27 cellular contexts compared by ENCODE assay signal in genomic region chr7:79405368-79405767, GRCh38. TPM values are rescaled to one million over a fixed set of nuclear protein-coding genes. Genes with fewer than 3 reads are reported as not detected.
A peak's percentile ranks its signal among the peaks of the same experiment; 100 is the strongest.
DNase-seq lines count a peak whose midpoint lies in the region; ATAC-seq, FAIRE-seq and TF ChIP-seq lines count a peak whose summit lies in the region.
"Had no signal": no experiment of that assay in that cellular context is flagged by ENCODE, and none has a peak within 500 bp of the region (broad histone marks: within the 10 kb centered on the region; RNA-seq: fewer than 3 reads in every experiment).

No MANE protein-coding gene starts in this region.

- TF ChIP-seq EP300 in HepG2 (IDR thresholded peaks at IDR 0.05; ENCODE audit: low read depth in 2 of 2, low read length in 2 of 2) (0 out of 4 replicates have a peak, but pooled peaks of 1 of the 2 experiments have one; percentile 26), HepG2 (CRISPR knock-in tag; IDR thresholded peaks at IDR 0.05; ENCODE audit: borderline replicate concordance) (no peak)

- no TSS peak for BruUV-seq in HepG2 (replicated peaks; lab: Mats Ljungman, UMichigan)

- peak; percentile 69; the same call in 2 of the 3 replicates for ATAC-seq in HepG2
- ATAC-seq in GM21786 (IDR thresholded peaks at IDR 0.05; ENCODE audit: unreplicated experiment) = no peak
- ATAC-seq: A549; CD8-positive, alpha-beta T cell; GM12878 had no signal

- no peak overlapping the region for H3K4me3 ChIP-seq in HepG2 (replicated peaks in 1 of 3; ENCODE audit: insufficient read depth in 1 of 3, low read depth in 2 of 3, low read length in 3 of 3)
- H3K4me3 ChIP-seq: A549; BLaER1 treated with 17β-estradiol and CSF1 and Interleukin-3, amounts not matched to agents 10 nM and 100 nM; GM12878 had no signal

- FAIRE-seq in islet of Langerhans (lab: Jason Lieb, UNC) = peak; percentile 78
- FAIRE-seq in HepG2 (lab: Jason Lieb, UNC) = no peak
- FAIRE-seq: A549, GM12878, GM12892, GM18507 had no signal

- H3K79me2 ChIP-seq in HepG2 (ENCODE audit: insufficient read depth, low read length) = no peaks in the 10 kb centered on the region

- POLR2A ChIA-PET in HepG2 (lab: Yijun Ruan, JAX) = interaction anchor here (1.0 kb wide), 1 partner anchor 47 kb away, joined by 3 read pairs; no protein-coding TSS in a partner anchor

- no peaks in the 10 kb centered on the region for H3K36me3 ChIP-seq in HepG2 (replicated peaks in 1 of 2; ENCODE audit: control insufficient read depth in 1 of 2, insufficient read depth in 2 of 2, low read length in 2 of 2)
- H3K36me3 ChIP-seq: BLaER1 treated with 17β-estradiol and CSF1 and Interleukin-3, amounts not matched to agents 10 nM and 100 nM had no signal

- TF ChIP-seq CTCF in HepG2 (CRISPR knock-in tag; IDR thresholded peaks at IDR 0.05) (no peak), nephron (IDR thresholded peaks at IDR 0.05; ENCODE audit: unreplicated experiment in 3 of 3) (no peak)

- H3K9me3 ChIP-seq in HepG2 (ENCODE audit: low read length) = no peaks in the 10 kb centered on the region
- H3K9me3 ChIP-seq: A549; BLaER1 treated with 17β-estradiol and CSF1 and Interleukin-3, amounts not matched to agents 10 nM and 100 nM had no signal

- in situ Hi-C loops in HepG2 (cut with HindIII; ENCODE audit: extremely low pct_ligation_motif_present, low pct_unique_long_range_greater_than_20kb) = loop anchor here (5.0 kb wide), 1 partner anchor 47 kb away; the partner anchor contains the start of gene MAGI2

- no peak overlapping the region for H3K4me2 ChIP-seq in HepG2 (ENCODE audit: low read depth, low read length)
- H3K4me2 ChIP-seq: A549; BLaER1 treated with 17β-estradiol and CSF1 and Interleukin-3, amounts not matched to agents 10 nM and 100 nM had no signal

- DNase-seq in DMS53 (lab: John Stamatoyannopoulos, UW) (peak; percentile 5), DMS53 treated with DMSO at 0.1 percent for 48 hours (lab: John Stamatoyannopoulos, UW; ENCODE audit: unreplicated experiment) (no peak), HepG2 (ENCODE audit: low spot score) (peak; percentile 45), NCI-H510A treated with DMSO at 0.1 percent for 48 hours (lab: John Stamatoyannopoulos, UW) (no peak), midbrain (lab: John Stamatoyannopoulos, UW) (no peak)
- DNase-seq: AML-193; CD4-positive, alpha-beta T cell; CD8-positive, alpha-beta T cell; COR-L47; DMS 273 treated with DMSO at 0.1 percent for 48 hours; DMS153; DMS79; DND-41; EL; GDM1 had no signal

- peaks cover 21% of the 10 kb centered on the region for H3K4me1 Mint-ChIP-seq in nephron
- H3K4me1 Mint-ChIP-seq: B cell had no signal

- TF ChIP-seq POLR2A in HepG2 (IDR thresholded peaks at IDR 0.05; ENCODE audit: insufficient read depth in 1 of 2, low read depth in 2 of 2, low read length in 2 of 2) = no peak

- no peak overlapping the region for H3K27ac ChIP-seq in HepG2 (ENCODE audit: extremely low read length, insufficient read depth, low read length)
- H3K27ac ChIP-seq: 22Rv1; A549; BLaER1 treated with 17β-estradiol and CSF1 and Interleukin-3, amounts not matched to agents 10 nM and 100 nM; C4-2B had no signal

- no peak for TF ChIP-seq RAD21 in HepG2 (CRISPR knock-in tag; IDR thresholded peaks at IDR 0.05)

- no peaks in the 10 kb centered on the region for H3K36me3 Mint-ChIP-seq in nephron (ENCODE audit: low read depth)
- H3K36me3 Mint-ChIP-seq: CD8-positive, alpha-beta T cell had no signal

- intact Hi-C loops in HepG2 (cut with micrococcal nuclease; ENCODE audit: unreplicated experiment) = no loop called here

- no peaks in the 10 kb centered on the region for H4K20me1 ChIP-seq in HepG2 (ENCODE audit: insufficient read depth, low read length)
- H4K20me1 ChIP-seq: BLaER1 treated with 17β-estradiol and CSF1 and Interleukin-3, amounts not matched to agents 10 nM and 100 nM had no signal

- H3K27me3 Mint-ChIP-seq in nephron (ENCODE audit: low read depth) = no peaks in the 10 kb centered on the region
- H3K27me3 Mint-ChIP-seq: B cell; CD4-positive, alpha-beta T cell had no signal

- no peak overlapping the region for H2AFZ ChIP-seq in HepG2 (ENCODE audit: low read length)

- H3K4me3 Mint-ChIP-seq in nephron = no peak overlapping the region
- H3K4me3 Mint-ChIP-seq: B cell; CD4-positive, alpha-beta T cell; CD8-positive, alpha-beta T cell had no signal

- H3K27ac Mint-ChIP-seq in nephron = peak overlapping the region; percentile 30 to 75 (median 36)
- H3K27ac Mint-ChIP-seq: B cell; CD4-positive, alpha-beta T cell; CD8-positive, alpha-beta T cell had no signal

- H3K27me3 ChIP-seq in HepG2 (ENCODE audit: control insufficient read depth in 1 of 2, insufficient read depth in 2 of 2, low read length in 2 of 2) = no peaks in the 10 kb centered on the region
- H3K27me3 ChIP-seq: BLaER1 treated with 17β-estradiol and CSF1 and Interleukin-3, amounts not matched to agents 10 nM and 100 nM had no signal

- no peaks in the 10 kb centered on the region for H3K9me3 Mint-ChIP-seq in nephron
- H3K9me3 Mint-ChIP-seq: CD4-positive, alpha-beta T cell; CD8-positive, alpha-beta T cell had no signal

- peaks cover 35% of the 10 kb centered on the region for H3K4me1 ChIP-seq in HepG2 (ENCODE audit: insufficient read depth, low read length)
- H3K4me1 ChIP-seq: BLaER1 treated with 17β-estradiol and CSF1 and Interleukin-3, amounts not matched to agents 10 nM and 100 nM had no signal

- H3K9ac ChIP-seq in HepG2 (ENCODE audit: insufficient read depth, low read depth, low read length) = no peak overlapping the region
- H3K9ac ChIP-seq: BLaER1 treated with 17β-estradiol and CSF1 and Interleukin-3, amounts not matched to agents 10 nM and 100 nM had no signal

- CTCF ChIA-PET in HepG2 (lab: Yijun Ruan, JAX; ENCODE audit: low intra/inter-chr PET ratio, low total read pairs) = no interaction called here

TF ChIP-seq in HepG2, 621 proteins besides CTCF, POLR2A, EP300 and RAD21 (continues in another document):
- TF ChIP-seq PRDM15 (CRISPR knock-in tag; IDR thresholded peaks at IDR 0.05) (peak; percentile 88), SOX13 (IDR thresholded peaks at IDR 0.05) (no peak), SOX13 (CRISPR knock-in tag; conservative IDR thresholded peaks at IDR 0.05 in 1 of 2, IDR thresholded peaks at IDR 0.05 in 1 of 2) (peak in 1 of 2 experiments; percentile 45; a peak in 1 of 4 replicates), SMYD3 (CRISPR knock-in tag; IDR thresholded peaks at IDR 0.05) (no peak), DPF2 (CRISPR knock-in tag; IDR thresholded peaks at IDR 0.05; ENCODE audit: borderline replicate concordance, low read depth) (no peak)

RNA-seq across cellular contexts. Expression of gene MAGI2, which starts 48.1 kb away (rescaled TPM):
- 1.1 and 3.8 TPM in 2 replicates for total RNA-seq in HepG2 (2016; rRNA removed; fragmentation: Illumina TruSeq; extraction: Trizol)
- total RNA-seq in HepG2 (2016; cell fraction: cytosol; rRNA removed; fragmentation: Illumina TruSeq; extraction: Trizol; ENCODE audit: low read depth) = 1.1 and 2.1 TPM in 2 replicates
- total RNA-seq in HepG2 (2016; cell fraction: insoluble cytoplasmic fraction; rRNA removed; fragmentation: Illumina TruSeq; extraction: Trizol) = 0.65 and 3.4 TPM in 2 replicates
- 0.65 and 0.90 TPM in 2 replicates for total RNA-seq in HepG2 (2016; cell fraction: membrane; rRNA removed; fragmentation: Illumina TruSeq; extraction: Trizol)
- 20.6 and 20.9 TPM in 2 replicates for total RNA-seq in HepG2 (2016; cell fraction: nucleus; rRNA removed; fragmentation: Illumina TruSeq; extraction: Trizol)
- 1.5 and 1.6 TPM in 2 replicates for polyA plus RNA-seq in HepG2 (2011; rRNA removed)
- polyA plus RNA-seq in HepG2 (2011; cell fraction: cytosol; rRNA removed) = 0.38 and 0.53 TPM in 2 replicates
- polyA plus RNA-seq in HepG2 (2011; cell fraction: nucleus; rRNA removed) = 7.0 and 7.5 TPM in 2 replicates
- polyA plus RNA-seq in HepG2 (2012) = 2.3 and 2.4 TPM in 2 replicates
- 0.12 and 0.24 TPM in 2 replicates for polyA plus RNA-seq in HepG2 (2016; cell fraction: cytosol; fragmentation: Illumina TruSeq; extraction: Trizol; ENCODE audit: low read depth)
- 0.50 and 0.87 TPM in 2 replicates for polyA plus RNA-seq in HepG2 (2016; cell fraction: insoluble cytoplasmic fraction; fragmentation: Illumina TruSeq; extraction: Trizol; ENCODE audit: low read depth)
- 0.22 and 0.26 TPM in 2 replicates for polyA plus RNA-seq in HepG2 (2016; cell fraction: membrane; fragmentation: Illumina TruSeq; extraction: Trizol; ENCODE audit: low read depth)
- 1.8 and 3.0 TPM in 2 replicates for polyA plus RNA-seq in HepG2 (2016; cell fraction: nucleus; fragmentation: Illumina TruSeq; extraction: Trizol; ENCODE audit: insufficient read depth, low read depth)
- 10.6 TPM in 1 of 2 replicates, not detected in the other for polyA minus RNA-seq in HepG2 (2011; rRNA and poly(A)+ RNA removed; ENCODE audit: low replicate concordance)
- polyA minus RNA-seq in HepG2 (2011; cell fraction: cytosol; rRNA and poly(A)+ RNA removed) = 1.8 and 2.8 TPM in 2 replicates
- polyA minus RNA-seq in HepG2 (2011; cell fraction: nucleus; rRNA and poly(A)+ RNA removed) = 162 and 170 TPM in 2 replicates
- total RNA-seq: CD4-positive, alpha-beta T cell; G401 had no signal

Comparison
In these comparisons a context has a peak if more than half of its experiments do, and no peak if none do; other contexts are left out.
1. DNase-seq: peak in DMS53 (single experiment) and HepG2 (single experiment); none in DMS53 treated with DMSO at 0.1 percent for 48 hours (single experiment), NCI-H510A treated with DMSO at 0.1 percent for 48 hours (single experiment) and midbrain (single experiment).